In genomic region chr4:118826723-118827444, GRCh38 we compare ENCODE assay signal across 2 cellular contexts.
TF ChIP-seq lines count a peak whose summit lies in the region.

No MANE protein-coding gene starts in this region.

TF ChIP-seq in A549, 52 proteins besides CTCF, POLR2A, EP300 and RAD21 (continued from another document):
- TF ChIP-seq, protein P1, sequence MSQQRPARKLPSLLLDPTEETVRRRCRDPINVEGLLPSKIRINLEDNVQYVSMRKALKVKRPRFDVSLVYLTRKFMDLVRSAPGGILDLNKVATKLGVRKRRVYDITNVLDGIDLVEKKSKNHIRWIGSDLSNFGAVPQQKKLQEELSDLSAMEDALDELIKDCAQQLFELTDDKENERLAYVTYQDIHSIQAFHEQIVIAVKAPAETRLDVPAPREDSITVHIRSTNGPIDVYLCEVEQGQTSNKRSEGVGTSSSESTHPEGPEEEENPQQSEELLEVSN (IDR thresholded peaks at IDR 0.05; ENCODE audit: borderline replicate concordance, low read depth): no peak

TF ChIP-seq in IMR-90, 13 proteins besides CTCF, POLR2A, EP300 and RAD21 (continued from another document):
- TF ChIP-seq FOS (IDR thresholded peaks at IDR 0.05; ENCODE audit: low read depth, low read length): no peak
